Comparison of ENCODE assay signal across 17 cellular contexts in the genomic region with DNA sequence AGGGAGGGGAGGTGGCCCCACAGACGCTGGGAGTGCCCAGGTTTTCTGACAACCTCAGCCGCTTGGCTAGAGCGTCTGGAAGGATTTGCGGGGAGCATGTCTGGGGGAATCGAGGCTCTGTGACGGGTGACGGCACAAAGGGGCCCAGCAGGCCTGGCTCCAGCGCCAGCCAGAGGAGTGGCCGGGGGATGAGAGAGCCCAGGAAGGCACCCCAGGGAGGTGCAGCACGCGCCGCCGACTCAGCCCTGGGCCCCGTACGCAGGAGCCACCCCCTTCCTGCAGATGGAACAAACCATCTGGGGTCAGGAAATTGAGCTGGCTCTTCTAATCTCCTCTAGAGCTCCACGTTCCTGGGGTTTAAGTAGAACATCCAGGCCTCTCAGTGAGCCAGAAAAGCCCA. TPM values are rescaled to one million over a fixed set of nuclear protein-coding genes. Genes with fewer than 3 reads are reported as not detected.
A peak's percentile ranks its signal among the peaks of the same experiment; 100 is the strongest.
DNase-seq lines count a peak whose midpoint lies in the region; ATAC-seq and TF ChIP-seq lines count a peak whose summit lies in the region.
"Had no signal": no experiment of that assay in that cellular context is flagged by ENCODE, and none has a peak within 500 bp of the region (broad histone marks: within the 10 kb centered on the region; RNA-seq: fewer than 3 reads in every experiment).

No MANE protein-coding gene starts in this region.

- H3K4me3 Mint-ChIP-seq in activated naive CD8-positive, alpha-beta T cell treated with anti-CD3 and anti-CD28 coated beads, Interleukin-2, amount 10 ng/mL, durations not matched to agents 7 days and 5 days, result peak overlapping the region; percentile 10
- no peak overlapping the region for H3K4me3 Mint-ChIP-seq in activated naive CD8-positive, alpha-beta T cell treated with anti-CD3 and anti-CD28 coated beads for 36 hours
- H3K4me3 Mint-ChIP-seq in T-cell, result no peak overlapping the region
- H3K4me3 Mint-ChIP-seq: activated naive CD8-positive, alpha-beta T cell treated with anti-CD3 and anti-CD28 coated beads, Interleukin-2, amount 50 U/mL, for 24 hours; central memory CD8-positive, alpha-beta T cell; H9; neural progenitor cell had no signal

- H3K27me3 ChIP-seq in heart right ventricle (peaks cover 0 to 85% (median 33%) of the 10 kb centered on the region in 7 donors), testis (no peaks in the 10 kb centered on the region), gastroesophageal sphincter (peaks cover 96% of the 10 kb centered on the region)

- TF ChIP-seq POLR2A in testis (IDR thresholded peaks at IDR 0.05) (no peak), gastroesophageal sphincter (IDR thresholded peaks at IDR 0.05) (no peak)

- ATAC-seq in activated naive CD8-positive, alpha-beta T cell treated with anti-CD3 and anti-CD28 coated beads, Interleukin-2, amount 10 ng/mL, durations not matched to agents 7 days and 5 days (ENCODE audit: low read depth), result peak; percentile 81
- ATAC-seq in T-cell (replicated peaks in 1 of 4) (peak in 3 of 4 experiments; percentile 53 to 67 (median 61)), heart right ventricle (peak in 6 of 8 donors; percentile 18 to 71 (median 44)), gastroesophageal sphincter (no peak), GM21737 (IDR thresholded peaks at IDR 0.05; ENCODE audit: unreplicated experiment) (no peak)
- ATAC-seq: activated naive CD8-positive, alpha-beta T cell treated with anti-CD3 and anti-CD28 coated beads, Interleukin-2, amount 50 U/mL, for 24 hours; gastrocnemius medialis had no signal

- TF ChIP-seq EP300 in gastroesophageal sphincter (IDR thresholded peaks at IDR 0.05), result no peak

- H3K27ac ChIP-seq in heart right ventricle (peak overlapping the region in 1 of 10 donors; percentile 33), testis (no peak overlapping the region), gastroesophageal sphincter (no peak overlapping the region)
- H3K27ac ChIP-seq: gastrocnemius medialis, neural progenitor cell had no signal

- CTCF ChIA-PET in T-cell (lab: Charles Lee), result no interaction called here

- no peak for TF ChIP-seq CTCF in heart right ventricle (IDR thresholded peaks at IDR 0.05)
- no peak for TF ChIP-seq CTCF in testis (IDR thresholded peaks at IDR 0.05)
- no peak for TF ChIP-seq CTCF in gastroesophageal sphincter (IDR thresholded peaks at IDR 0.05)

- peaks cover 24% of the 10 kb centered on the region for H3K27me3 Mint-ChIP-seq in activated naive CD8-positive, alpha-beta T cell treated with anti-CD3 and anti-CD28 coated beads, Interleukin-2, amount 10 ng/mL, durations not matched to agents 7 days and 5 days
- peaks cover 19% of the 10 kb centered on the region for H3K27me3 Mint-ChIP-seq in activated naive CD8-positive, alpha-beta T cell treated with anti-CD3 and anti-CD28 coated beads for 36 hours
- H3K27me3 Mint-ChIP-seq in T-cell, result peaks cover 12 to 25% of the 10 kb centered on the region in 2 donors

- 37 to 41% methylated on average over 16 of the region's 16 CpGs for WGBS in heart right ventricle, 2 donors
- 57 to 68% methylated on average over 8 to 16 of the region's 16 CpGs for WGBS in testis, 2 donors
- WGBS in gastroesophageal sphincter (ENCODE audit: low coverage in 1 of 2), 2 donors, result 52 to 60% methylated on average over 3 of the region's 16 CpGs

- H3K4me1 Mint-ChIP-seq in activated naive CD8-positive, alpha-beta T cell treated with anti-CD3 and anti-CD28 coated beads, Interleukin-2, amount 10 ng/mL, durations not matched to agents 7 days and 5 days, result peaks cover 18% of the 10 kb centered on the region
- H3K4me1 Mint-ChIP-seq in activated naive CD8-positive, alpha-beta T cell treated with anti-CD3 and anti-CD28 coated beads for 36 hours, result peaks cover 4% of the 10 kb centered on the region
- H3K4me1 Mint-ChIP-seq in T-cell, result peaks cover 0 to 13% (median 4%) of the 10 kb centered on the region in 3 donors
- H3K4me1 Mint-ChIP-seq: central memory CD8-positive, alpha-beta T cell had no signal

- H3K4me1 ChIP-seq in heart right ventricle, result peaks cover 0 to 14% (median 2%) of the 10 kb centered on the region in 9 donors
- peaks cover 12% of the 10 kb centered on the region for H3K4me1 ChIP-seq in testis
- H3K4me1 ChIP-seq in gastroesophageal sphincter, result peaks cover 0 to 3% (median under 1%) of the 10 kb centered on the region in 3 donors

- POLR2A ChIA-PET in activated naive CD8-positive, alpha-beta T cell treated with anti-CD3 and anti-CD28 coated beads, Interleukin-2, amount 10 ng/mL, durations not matched to agents 7 days and 5 days (lab: Charles Lee), result interaction anchor here (1.1 to 1.8 kb wide), 6 partner anchors 11 to 158 kb away, joined by 4 to 19 read pairs (median 5); no protein-coding TSS in a partner anchor
- POLR2A ChIA-PET in T-cell (lab: Charles Lee), result no interaction called here

- intact Hi-C loops in heart right ventricle (cut with DNase I), result no loop called here
- intact Hi-C loops in testis (cut with DNase I; ENCODE audit: low total_unique reads), result no loop called here

- H3K9me3 Mint-ChIP-seq in activated naive CD8-positive, alpha-beta T cell treated with anti-CD3 and anti-CD28 coated beads, Interleukin-2, amount 10 ng/mL, durations not matched to agents 7 days and 5 days, result no peaks in the 10 kb centered on the region
- no peaks in the 10 kb centered on the region for H3K9me3 Mint-ChIP-seq in activated naive CD8-positive, alpha-beta T cell treated with anti-CD3 and anti-CD28 coated beads for 36 hours
- no peaks in the 10 kb centered on the region for H3K9me3 Mint-ChIP-seq in T-cell
- H3K9me3 Mint-ChIP-seq: activated naive CD8-positive, alpha-beta T cell treated with anti-CD3 and anti-CD28 coated beads, Interleukin-2, amount 50 U/mL, for 24 hours; central memory CD8-positive, alpha-beta T cell; H9; neural progenitor cell had no signal

- H3K9me3 ChIP-seq in heart right ventricle, result no peaks in the 10 kb centered on the region
- no peaks in the 10 kb centered on the region for H3K9me3 ChIP-seq in testis
- no peaks in the 10 kb centered on the region for H3K9me3 ChIP-seq in gastroesophageal sphincter
- H3K9me3 ChIP-seq: gastrocnemius medialis had no signal

- H3K36me3 Mint-ChIP-seq in activated naive CD8-positive, alpha-beta T cell treated with anti-CD3 and anti-CD28 coated beads, Interleukin-2, amount 10 ng/mL, durations not matched to agents 7 days and 5 days, result no peaks in the 10 kb centered on the region
- no peaks in the 10 kb centered on the region for H3K36me3 Mint-ChIP-seq in activated naive CD8-positive, alpha-beta T cell treated with anti-CD3 and anti-CD28 coated beads for 36 hours
- H3K36me3 Mint-ChIP-seq in T-cell, result no peaks in the 10 kb centered on the region
- H3K36me3 Mint-ChIP-seq: neural progenitor cell had no signal

- H3K4me3 ChIP-seq in heart right ventricle, result no peak overlapping the region
- no peak overlapping the region for H3K4me3 ChIP-seq in testis
- no peak overlapping the region for H3K4me3 ChIP-seq in gastroesophageal sphincter
- H3K4me3 ChIP-seq: gastrocnemius medialis, neural progenitor cell had no signal

- no peaks in the 10 kb centered on the region for H3K36me3 ChIP-seq in heart right ventricle
- no peaks in the 10 kb centered on the region for H3K36me3 ChIP-seq in testis (ENCODE audit: low read depth, missing control alignments)
- H3K36me3 ChIP-seq in gastroesophageal sphincter, result no peaks in the 10 kb centered on the region
- H3K36me3 ChIP-seq: gastrocnemius medialis, neural progenitor cell had no signal

- peak overlapping the region; percentile 67 for H3K27ac Mint-ChIP-seq in activated naive CD8-positive, alpha-beta T cell treated with anti-CD3 and anti-CD28 coated beads, Interleukin-2, amount 10 ng/mL, durations not matched to agents 7 days and 5 days
- no peak overlapping the region for H3K27ac Mint-ChIP-seq in activated naive CD8-positive, alpha-beta T cell treated with anti-CD3 and anti-CD28 coated beads for 36 hours
- no peak overlapping the region for H3K27ac Mint-ChIP-seq in T-cell
- H3K27ac Mint-ChIP-seq: activated naive CD8-positive, alpha-beta T cell treated with anti-CD3 and anti-CD28 coated beads, Interleukin-2, amount 50 U/mL, for 24 hours; neural progenitor cell had no signal

- no peak for DNase-seq in activated naive CD8-positive, alpha-beta T cell treated with anti-CD3 and anti-CD28 coated beads, Interleukin-2, amount 10 ng/mL, durations not matched to agents 7 days and 5 days
- no peak for DNase-seq in activated naive CD8-positive, alpha-beta T cell treated with anti-CD3 and anti-CD28 coated beads for 36 hours
- no peak for DNase-seq in T-cell
- peak in 1 of 2 donors; percentile 25 for DNase-seq in heart right ventricle
- peak; percentile 43 for DNase-seq in testis
- no peak for DNase-seq in NCI-H345 treated with DMSO at 0.1 percent for 48 hours (lab: John Stamatoyannopoulos, UW; ENCODE audit: unreplicated experiment)
- DNase-seq: activated naive CD8-positive, alpha-beta T cell treated with anti-CD3 and anti-CD28 coated beads, Interleukin-2, amount 50 U/mL, for 24 hours; gastrocnemius medialis; H9; NCI-H1436 treated with DMSO at 0.1 percent for 48 hours; NCI-H748 treated with DMSO at 0.1 percent for 48 hours; stimulated activated naive CD4-positive, alpha-beta T cell treated with Interleukin-2 at 50 U/mL for 16 hours; T-helper 9 cell had no signal

RNA-seq across cellular contexts. Expression of a gene that starts 5.9 kb away (rescaled TPM):
- total RNA-seq in activated naive CD8-positive, alpha-beta T cell treated with anti-CD3 and anti-CD28 coated beads, Interleukin-2, amount 10 ng/mL, durations not matched to agents 7 days and 5 days, result 10 to 100 TPM; 57.5 to 61.9 TPM
- 10 to 100 TPM; 55.0 to 56.9 TPM for total RNA-seq in activated naive CD8-positive, alpha-beta T cell treated with anti-CD3 and anti-CD28 coated beads for 36 hours
- total RNA-seq in T-cell (1 to 10 TPM in 4 of 5 donors, under 1 TPM in 1; 0.98 to 7.2 (median 5.4) TPM), heart right ventricle (10 to 100 TPM in 3 of 10 donors, 1 to 10 TPM in 7; 1.5 to 34.3 (median 4.9) TPM), testis (10 to 100 TPM in 1 of 2 donors, 1 to 10 TPM in 1; 9.8 to 14.2 TPM), gastroesophageal sphincter (10 to 100 TPM; 15.9 to 20.2 (median 19.2) TPM)
- polyA plus RNA-seq in heart right ventricle (10 to 100 TPM; 21.7 to 52.7 TPM), testis (ENCODE audit: insufficient read depth, low read depth, low replicate concordance) (4.2 TPM)

Comparison
In these comparisons a context has a peak if more than half of its experiments do, and no peak if none do; other contexts are left out.
1. ATAC-seq: peak in activated naive CD8-positive, alpha-beta T cell treated with anti-CD3 and anti-CD28 coated beads, Interleukin-2, amount 10 ng/mL, durations not matched to agents 7 days and 5 days (single experiment), T-cell (3 of 4) and heart right ventricle (6 of 8); none in gastroesophageal sphincter (single experiment) and GM21737 (single experiment).